Comparison of ENCODE assay signal across 8 cellular contexts in the genomic region with DNA sequence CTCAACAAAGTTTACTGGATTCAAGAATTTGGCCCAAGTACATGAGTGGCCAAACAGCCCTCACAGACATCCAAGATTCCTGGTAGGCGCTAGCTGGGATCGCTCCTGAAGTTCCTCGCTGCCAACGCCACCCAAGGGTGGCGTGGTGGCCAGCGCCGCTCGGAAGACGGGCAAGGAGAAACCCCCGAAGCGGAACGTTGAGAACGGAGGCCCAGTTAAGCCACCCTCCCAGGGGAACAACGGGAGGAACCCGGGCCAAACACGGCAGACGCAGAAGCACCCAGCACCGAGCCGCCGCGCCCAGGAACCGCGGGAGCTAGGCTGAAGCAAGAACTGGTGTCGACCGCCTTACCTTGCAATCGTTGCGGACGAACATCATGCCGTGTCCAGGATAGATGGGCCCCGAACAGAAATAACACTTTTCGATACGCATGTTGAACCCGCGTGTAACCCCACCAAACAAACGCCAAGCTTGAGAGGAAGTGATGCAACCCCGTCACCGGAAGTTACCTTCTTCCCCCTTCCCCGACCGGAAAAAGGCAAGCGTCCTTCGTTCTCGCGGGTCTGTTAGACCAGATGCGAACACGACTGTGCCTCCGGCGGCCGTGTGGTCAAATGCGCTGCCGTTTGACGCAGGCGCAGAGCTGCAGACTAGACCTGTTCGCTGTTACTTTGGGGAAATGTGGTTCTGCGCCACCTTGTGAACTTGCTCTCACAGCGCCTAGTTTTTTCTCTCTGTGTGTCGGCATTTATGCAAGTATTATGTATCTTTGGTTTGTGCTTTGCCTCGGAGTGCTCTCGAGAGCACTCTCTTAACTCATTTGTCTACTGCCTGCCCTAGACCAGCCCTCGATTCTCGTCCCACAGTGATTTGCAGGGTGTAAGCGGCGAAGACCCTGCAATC. TPM values are rescaled to one million over a fixed set of nuclear protein-coding genes. Genes with fewer than 3 reads are reported as not detected.
A peak's percentile ranks its signal among the peaks of the same experiment; 100 is the strongest.
DNase-seq lines count a peak whose midpoint lies in the region; ATAC-seq and TF ChIP-seq lines count a peak whose summit lies in the region.

RSL24D1 (minus strand) TSS at position 484 of the 904 bp plus-strand sequence; CDS start at position 433, 51 bp downstream.

- H3K9me2 ChIP-seq in GM23338 (ENCODE audit: insufficient read depth), result no peaks in the 10 kb centered on the region

- peaks cover 28% of the 10 kb centered on the region for H4K20me1 ChIP-seq in GM23338 (replicated peaks; ENCODE audit: insufficient read depth)

- peaks cover 11% of the 10 kb centered on the region for H3K9me3 Mint-ChIP-seq in GM23338
- H3K9me3 Mint-ChIP-seq in naive thymus-derived CD8-positive, alpha-beta T cell, result peaks cover 0 to 8% (median 0%) of the 10 kb centered on the region in 9 donors

- peak; percentile 98 for DNase-seq in EL
- peak; percentile 98 for DNase-seq in GM23338 (ENCODE audit: low spot score)
- peak; percentile 98 for DNase-seq in LHCN-M2 (ENCODE audit: low read depth)
- DNase-seq in RPMI7951 (ENCODE audit: low read depth), result peak; percentile 98
- DNase-seq in activated T-helper 1 cell treated with anti-CD3 and anti-CD28 coated beads, Interleukin-2, amount 50 U/mL, for 16 hours (ENCODE audit: low read depth in 1 of 2, low spot score in 1 of 2), result peak; percentile 88 to 93
- DNase-seq in fibroblast of mammary gland (ENCODE audit: low read depth), result peak; percentile 99
- DNase-seq in naive thymus-derived CD8-positive, alpha-beta T cell, result peak; percentile 88 to 99 (median 96)
- peak; percentile 83 to 97 (median 95) for DNase-seq in stimulated activated naive CD4-positive, alpha-beta T cell (lab: John Stamatoyannopoulos, UW)

- peaks cover 12% of the 10 kb centered on the region for H3K4me1 ChIP-seq in GM23338 (ENCODE audit: insufficient read depth)

- H3K27me3 ChIP-seq in GM23338 (ENCODE audit: insufficient read depth), result no peaks in the 10 kb centered on the region

- H3K4me3 ChIP-seq in GM23338, result peak within 1 kb of the TSS; percentile 93
- H3K4me3 ChIP-seq in fibroblast of mammary gland (ENCODE audit: control insufficient read depth, low read depth, low read length), result peak within 1 kb of the TSS; percentile 91

- TF ChIP-seq CTCF in GM23338 (conservative IDR thresholded peaks at IDR 0.05; ENCODE audit: low read depth in 2 of 2), result peak; percentile 21 to 27; a peak in 2 of 4 replicates
- TF ChIP-seq CTCF in fibroblast of mammary gland (conservative IDR thresholded peaks at IDR 0.05; ENCODE audit: control insufficient read depth, insufficient read depth, low read depth, low read length), result peak; percentile 38

- no peak within 1 kb of the TSS for H3K4me3 Mint-ChIP-seq in GM23338
- no peak within 1 kb of the TSS for H3K4me3 Mint-ChIP-seq in naive thymus-derived CD8-positive, alpha-beta T cell

- H3K36me3 Mint-ChIP-seq in GM23338 (ENCODE audit: low read depth), result peaks cover 16% of the 10 kb centered on the region
- peaks cover 0 to 16% (median 4%) of the 10 kb centered on the region in 3 donors for H3K36me3 Mint-ChIP-seq in naive thymus-derived CD8-positive, alpha-beta T cell

- no peak within 1 kb of the TSS for H3K27ac Mint-ChIP-seq in GM23338
- H3K27ac Mint-ChIP-seq in naive thymus-derived CD8-positive, alpha-beta T cell, result no peak within 1 kb of the TSS

- POLR2A ChIA-PET in naive thymus-derived CD8-positive, alpha-beta T cell (lab: Charles Lee), result interaction anchor here (0.9 to 2.7 kb wide), 10 partner anchors 20 to 1048 kb away, joined by 3 to 49 read pairs (median 5); partner anchors contain the start of genes CCPG1, PIERCE2, PIGB and PIGBOS1

- H3F3A ChIP-seq in GM23338 (replicated peaks; ENCODE audit: low read depth), result no peaks in the 10 kb centered on the region

- peaks cover 50% of the 10 kb centered on the region for H3K79me2 ChIP-seq in GM23338 (replicated peaks; ENCODE audit: insufficient read depth)

- H3K27me3 Mint-ChIP-seq in GM23338 (ENCODE audit: insufficient read depth, low read depth, poor library complexity), result no peaks in the 10 kb centered on the region
- H3K27me3 Mint-ChIP-seq in naive thymus-derived CD8-positive, alpha-beta T cell, result no peaks in the 10 kb centered on the region

- H3K4me2 ChIP-seq in GM23338, result peak within 1 kb of the TSS; percentile 87

- peaks cover 3% of the 10 kb centered on the region; the same call in 2 of the 3 replicates for H3K4me1 Mint-ChIP-seq in GM23338
- H3K4me1 Mint-ChIP-seq in naive thymus-derived CD8-positive, alpha-beta T cell, result peaks cover 9 to 19% (median 13%) of the 10 kb centered on the region in 4 donors

- ATAC-seq in GM23338, result peak; percentile 99
- ATAC-seq in naive thymus-derived CD8-positive, alpha-beta T cell, result peak; percentile 95 to 97

- H3K36me3 ChIP-seq in GM23338 (ENCODE audit: insufficient read depth), result peaks cover 8% of the 10 kb centered on the region; the same call in 1 of the 2 replicates

- H2AFZ ChIP-seq in GM23338, result peak within 1 kb of the TSS; percentile 74

- peak within 1 kb of the TSS; percentile 93 for H3K27ac ChIP-seq in GM23338 (ENCODE audit: low read depth)

TF ChIP-seq in GM23338, 12 proteins besides CTCF, POLR2A, EP300 and RAD21 (continues in another document):
- TF ChIP-seq CREB1 (CRISPR knock-in tag; IDR thresholded peaks at IDR 0.05; ENCODE audit: low read depth), result peak; percentile 78
- peak; percentile 83 for TF ChIP-seq ETS1 (IDR thresholded peaks at IDR 0.05)
- peak; percentile 87 for TF ChIP-seq POLR2AphosphoS5 (IDR thresholded peaks at IDR 0.05; ENCODE audit: low read depth)

RNA-seq across cellular contexts. Expression of gene RSL24D1, which starts in this region (rescaled TPM):
- total RNA-seq in GM23338 (2014; rRNA removed; shearing (Covaris generic)), result 125 and 146 TPM in 2 replicates
- polyA plus RNA-seq in GM23338 (2016; fragmentation: Nextera tagmentation; extraction: Ambion mirVana), result 181 and 201 TPM in 2 replicates
- total RNA-seq in LHCN-M2 (2014; rRNA removed), result 61.0 and 64.8 TPM in 2 replicates
- 32.1 TPM for polyA plus RNA-seq in LHCN-M2 (2012)
- total RNA-seq in RPMI7951 (2014; rRNA removed; shearing (Covaris generic)), result 127 and 143 TPM in 2 replicates
- total RNA-seq in naive thymus-derived CD8-positive, alpha-beta T cell, result 100 to 1,000 TPM; 139 to 147 TPM
- polyA plus RNA-seq in naive thymus-derived CD8-positive, alpha-beta T cell, result 100 to 1,000 TPM in 1 of 3 donors, 10 to 100 TPM in 2; 78.8 to 116 (median 93.2) TPM

Comparison
In these comparisons a context has a peak if more than half of its experiments do, and no peak if none do; other contexts are left out.
1. Peak in every context shown above with its lines: DNase-seq, ATAC-seq, H3K4me3 ChIP-seq and H3K27ac ChIP-seq.